ENCODE assay signal across 15 cellular contexts in genomic region chr6:13769655-13770053, GRCh38. TPM values are rescaled to one million over a fixed set of nuclear protein-coding genes. Genes with fewer than 3 reads are reported as not detected.
DNase-seq lines count a peak whose midpoint lies in the region; ATAC-seq and TF ChIP-seq lines count a peak whose summit lies in the region.
"Had no signal": no experiment of that assay in that cellular context is flagged by ENCODE, and none has a peak within 500 bp of the region (broad histone marks: within the 10 kb centered on the region; RNA-seq: fewer than 3 reads in every experiment).

No MANE protein-coding gene starts in this region.

- intact Hi-C loops in activated naive CD4-positive, alpha-beta T cell treated with anti-CD3 and anti-CD28 coated beads for 36 hours (cut with micrococcal nuclease): no loop called here
- intact Hi-C loops in PC-9 (cut with micrococcal nuclease; ENCODE audit: unreplicated experiment): no loop called here
- intact Hi-C loops in stomach (cut with DNase I; ENCODE audit: low total_unique reads): no loop called here
- intact Hi-C loops in colonic mucosa (cut with DNase I): no loop called here
- intact Hi-C loops in heart left ventricle (cut with DNase I): loop anchor here in 3 of 10 donors (10.0 kb wide), 3 partner anchors 125 to 155 kb away; partner anchors contain the start of gene NOL7 (in 1 of the 3)
- intact Hi-C loops in sigmoid colon (cut with DNase I): no loop called here

- no peaks in the 10 kb centered on the region for H3K79me2 ChIP-seq in PC-9 (ENCODE audit: low read depth)

- no peak overlapping the region for H3K9ac ChIP-seq in colonic mucosa (ENCODE audit: low read depth in 2 of 2, low read length in 2 of 2)
- H3K9ac ChIP-seq: BLaER1 had no signal

- TF ChIP-seq EP300 in stomach (IDR thresholded peaks at IDR 0.05) (no peak), sigmoid colon (IDR thresholded peaks at IDR 0.05) (no peak)

- H3K27me3 ChIP-seq in PC-9 (ENCODE audit: insufficient read depth, low read depth) (no peaks in the 10 kb centered on the region), foreskin keratinocyte (no peaks in the 10 kb centered on the region), stomach (no peaks in the 10 kb centered on the region), colonic mucosa (no peaks in the 10 kb centered on the region), heart left ventricle (no peaks in the 10 kb centered on the region), sigmoid colon (no peaks in the 10 kb centered on the region)
- H3K27me3 ChIP-seq: BLaER1, gastroesophageal sphincter, pancreas, thyroid gland had no signal

- no peaks in the 10 kb centered on the region for H3K36me3 Mint-ChIP-seq in activated naive CD4-positive, alpha-beta T cell treated with anti-CD3 and anti-CD28 coated beads for 36 hours (ENCODE audit: low read depth)

- no peaks in the 10 kb centered on the region for H3K9me3 ChIP-seq in PC-9 (ENCODE audit: insufficient read depth, low read depth)
- H3K9me3 ChIP-seq in stomach: no peaks in the 10 kb centered on the region
- H3K9me3 ChIP-seq in colonic mucosa: no peaks in the 10 kb centered on the region
- no peaks in the 10 kb centered on the region for H3K9me3 ChIP-seq in heart left ventricle
- H3K9me3 ChIP-seq in sigmoid colon: no peaks in the 10 kb centered on the region
- H3K9me3 ChIP-seq: gastroesophageal sphincter, pancreas, thyroid gland had no signal

- H2AFZ ChIP-seq in PC-9: no peak overlapping the region

- WGBS in stomach, 5 donors: 76 to 93% (median 87%) methylated on average over 11 to 27 of the region's 27 CpGs
- 79 to 92% (median 89%) methylated on average over 24 to 27 of the region's 27 CpGs for WGBS in heart left ventricle, 4 donors
- 87 to 95% methylated on average over 27 of the region's 27 CpGs for WGBS in sigmoid colon, 2 donors

- ATAC-seq in foreskin keratinocyte (no peak), heart left ventricle (no peak)
- ATAC-seq: gastroesophageal sphincter, pancreas had no signal

- POLR2A ChIA-PET in PC-9 (lab: Charles Lee; ENCODE audit: unreplicated experiment): no interaction called here

- H3K4me3 Mint-ChIP-seq in activated naive CD4-positive, alpha-beta T cell treated with anti-CD3 and anti-CD28 coated beads for 36 hours: no peak overlapping the region

- peaks cover 12% of the 10 kb centered on the region for H3K4me1 ChIP-seq in PC-9 (replicated peaks; ENCODE audit: insufficient read depth)
- H3K4me1 ChIP-seq in foreskin keratinocyte: peaks cover 7% of the 10 kb centered on the region
- peaks cover 0 to 23% (median 7%) of the 10 kb centered on the region in 4 donors for H3K4me1 ChIP-seq in stomach
- H3K4me1 ChIP-seq in colonic mucosa: no peaks in the 10 kb centered on the region
- peaks cover 0 to 22% (median 12%) of the 10 kb centered on the region in 12 donors for H3K4me1 ChIP-seq in heart left ventricle
- H3K4me1 ChIP-seq in sigmoid colon: peaks cover 0 to 21% (median 11%) of the 10 kb centered on the region in 4 donors
- H3K4me1 ChIP-seq: pancreas had no signal

- H3K4me1 Mint-ChIP-seq in activated naive CD4-positive, alpha-beta T cell treated with anti-CD3 and anti-CD28 coated beads for 36 hours (ENCODE audit: low read depth): peaks cover 25% of the 10 kb centered on the region

- peak; percentile 29 for DNase-seq in activated naive CD4-positive, alpha-beta T cell treated with anti-CD3 and anti-CD28 coated beads for 36 hours
- no peak for DNase-seq in activated naive CD4-positive, alpha-beta T cell treated with anti-CD3 and anti-CD28 coated beads, Interleukin-2, amount 50 U/mL, for 16 hours
- DNase-seq in PC-9: no peak
- no peak for DNase-seq in foreskin keratinocyte
- peak; percentile 7 for DNase-seq in stomach
- no peak for DNase-seq in colonic mucosa
- DNase-seq in heart left ventricle: no peak
- DNase-seq in sigmoid colon: no peak
- DNase-seq: NCI-H2081 treated with DMSO at 0.1 percent for 48 hours, thyroid gland had no signal

- peaks cover 11% of the 10 kb centered on the region for H3F3A ChIP-seq in PC-9 (ENCODE audit: insufficient read depth, low read depth)

- H3K4me2 ChIP-seq in PC-9: no peak overlapping the region
- H3K4me2 ChIP-seq: BLaER1 had no signal

- no peak overlapping the region for H3K4me3 ChIP-seq in PC-9
- no peak overlapping the region for H3K4me3 ChIP-seq in stomach
- H3K4me3 ChIP-seq in colonic mucosa: no peak overlapping the region
- no peak overlapping the region for H3K4me3 ChIP-seq in heart left ventricle
- no peak overlapping the region for H3K4me3 ChIP-seq in sigmoid colon
- H3K4me3 ChIP-seq: BLaER1, coronary artery, gastroesophageal sphincter, lung, pancreas, thyroid gland had no signal

- H3K27me3 Mint-ChIP-seq in activated naive CD4-positive, alpha-beta T cell treated with anti-CD3 and anti-CD28 coated beads for 36 hours (ENCODE audit: low read depth): peaks cover 1% of the 10 kb centered on the region

- no peaks in the 10 kb centered on the region for H3K9me3 Mint-ChIP-seq in activated naive CD4-positive, alpha-beta T cell treated with anti-CD3 and anti-CD28 coated beads for 36 hours

- CTCF ChIA-PET in activated naive CD4-positive, alpha-beta T cell treated with anti-CD3 and anti-CD28 coated beads for 36 hours (lab: Charles Lee): interaction anchor here (1.3 kb wide), 1 partner anchor 20 kb away, joined by 3 read pairs; no protein-coding TSS in a partner anchor
- CTCF ChIA-PET in PC-9 (lab: Charles Lee): interaction anchor here (0.6 kb wide), 1 partner anchor 44 kb away, joined by 7 read pairs; no protein-coding TSS in a partner anchor

- H3K27ac ChIP-seq in PC-9: no peak overlapping the region
- H3K27ac ChIP-seq in foreskin keratinocyte: no peak overlapping the region
- H3K27ac ChIP-seq in stomach: no peak overlapping the region
- no peak overlapping the region for H3K27ac ChIP-seq in colonic mucosa
- no peak overlapping the region for H3K27ac ChIP-seq in heart left ventricle
- H3K27ac ChIP-seq in sigmoid colon: no peak overlapping the region
- H3K27ac ChIP-seq: BLaER1, coronary artery, gastroesophageal sphincter, pancreas, thyroid gland had no signal

- TF ChIP-seq CTCF in PC-9 (conservative IDR thresholded peaks at IDR 0.05): peak; percentile 50; the same call in 1 of the 2 replicates
- TF ChIP-seq CTCF in foreskin keratinocyte (conservative IDR thresholded peaks at IDR 0.05): peak; percentile 51
- no peak for TF ChIP-seq CTCF in stomach (IDR thresholded peaks at IDR 0.05)
- TF ChIP-seq CTCF in colonic mucosa (IDR thresholded peaks at IDR 0.05): no peak
- peak in 6 of 12 donors; percentile 4 to 31 (median 14) for TF ChIP-seq CTCF in heart left ventricle (IDR thresholded peaks at IDR 0.05)
- TF ChIP-seq CTCF in sigmoid colon (IDR thresholded peaks at IDR 0.05): no peak

- no TSS peak for BruUV-seq in PC-9 (replicated peaks; lab: Mats Ljungman, UMichigan)

- no peaks in the 10 kb centered on the region for H4K20me1 ChIP-seq in PC-9 (ENCODE audit: insufficient read depth)
- H4K20me1 ChIP-seq: BLaER1 had no signal

- TF ChIP-seq POLR2A in stomach (IDR thresholded peaks at IDR 0.05): no peak
- no peak for TF ChIP-seq POLR2A in heart left ventricle (IDR thresholded peaks at IDR 0.05)
- TF ChIP-seq POLR2A in sigmoid colon (IDR thresholded peaks at IDR 0.05): no peak

- no peaks in the 10 kb centered on the region for H3K9me2 ChIP-seq in PC-9 (ENCODE audit: insufficient read depth)

- H3K36me3 ChIP-seq in PC-9 (ENCODE audit: low read depth) (no peaks in the 10 kb centered on the region), stomach (no peaks in the 10 kb centered on the region), colonic mucosa (no peaks in the 10 kb centered on the region), heart left ventricle (no peaks in the 10 kb centered on the region), sigmoid colon (no peaks in the 10 kb centered on the region)
- H3K36me3 ChIP-seq: BLaER1, gastroesophageal sphincter, pancreas, thyroid gland had no signal

- no peak overlapping the region for H3K27ac Mint-ChIP-seq in activated naive CD4-positive, alpha-beta T cell treated with anti-CD3 and anti-CD28 coated beads for 36 hours

RNA-seq across cellular contexts. Expression of gene MCUR1, which starts 44.7 kb away (rescaled TPM):
- total RNA-seq in activated naive CD4-positive, alpha-beta T cell treated with anti-CD3 and anti-CD28 coated beads for 36 hours: 10 to 100 TPM; 27.1 to 28.3 TPM
- 38.8 and 45.9 TPM in 2 replicates for total RNA-seq in PC-9 (2021)
- total RNA-seq in foreskin keratinocyte: 17.0 and 17.1 TPM in 2 replicates
- polyA plus RNA-seq in foreskin keratinocyte: 18.0 and 18.1 TPM in 2 replicates
- total RNA-seq in stomach: 10 to 100 TPM in 2 of 5 donors, 1 to 10 TPM in 3; 2.3 to 11.9 (median 5.5) TPM
- 10 to 100 TPM in 2 of 3 donors, 1 to 10 TPM in 1; 7.5 to 16.4 (median 16.4) TPM for polyA plus RNA-seq in stomach
- total RNA-seq in colonic mucosa: 10 to 100 TPM; 32.1 to 32.9 TPM
- 10 to 100 TPM; 16.3 to 32.1 (median 28.0) TPM for total RNA-seq in heart left ventricle
- 10 to 100 TPM; 12.6 to 62.0 TPM for polyA plus RNA-seq in heart left ventricle
- 10 to 100 TPM in 2 of 4 donors, 1 to 10 TPM in 2; 7.2 to 13.2 (median 9.0) TPM for total RNA-seq in sigmoid colon
- polyA plus RNA-seq in sigmoid colon: 10 to 100 TPM; 12.9 to 34.2 (median 25.7) TPM

RNA-seq across cellular contexts. Expression of gene RANBP9, which starts 58.0 kb away (rescaled TPM):
- 10 to 100 TPM; 61.2 to 62.9 TPM for total RNA-seq in activated naive CD4-positive, alpha-beta T cell treated with anti-CD3 and anti-CD28 coated beads for 36 hours
- total RNA-seq in PC-9 (2021) (44.0 and 73.8 TPM in 2 replicates), foreskin keratinocyte (27.8 and 29.0 TPM in 2 replicates), stomach (10 to 100 TPM; 17.4 to 51.4 (median 21.0) TPM), colonic mucosa (10 to 100 TPM; 27.2 to 35.0 TPM), heart left ventricle (10 to 100 TPM; 25.8 to 43.7 (median 35.0) TPM), sigmoid colon (10 to 100 TPM; 49.6 to 84.3 (median 55.3) TPM)
- polyA plus RNA-seq in foreskin keratinocyte (14.4 and 15.2 TPM in 2 replicates), stomach (10 to 100 TPM; 13.1 to 21.8 (median 18.6) TPM), heart left ventricle (10 to 100 TPM in 1 of 2 donors, 1 to 10 TPM in 1; 9.3 to 25.8 TPM), sigmoid colon (10 to 100 TPM; 19.4 to 26.6 (median 22.2) TPM)

Comparison
In these comparisons a context has a peak if more than half of its experiments do, and no peak if none do; other contexts are left out.
1. DNase-seq: peak in activated naive CD4-positive, alpha-beta T cell treated with anti-CD3 and anti-CD28 coated beads for 36 hours (single experiment) and stomach (single experiment); none in activated naive CD4-positive, alpha-beta T cell treated with anti-CD3 and anti-CD28 coated beads, Interleukin-2, amount 50 U/mL, for 16 hours (single experiment), PC-9 (0 of 2), foreskin keratinocyte (0 of 2), colonic mucosa (single experiment), heart left ventricle (0 of 5) and sigmoid colon (single experiment).
2. CTCF ChIP-seq: peak in PC-9 (single experiment) and foreskin keratinocyte (single experiment); none in stomach (0 of 7), colonic mucosa (single experiment) and sigmoid colon (0 of 4).